ENCODE assay signal across 27 cellular contexts in the genomic region with DNA sequence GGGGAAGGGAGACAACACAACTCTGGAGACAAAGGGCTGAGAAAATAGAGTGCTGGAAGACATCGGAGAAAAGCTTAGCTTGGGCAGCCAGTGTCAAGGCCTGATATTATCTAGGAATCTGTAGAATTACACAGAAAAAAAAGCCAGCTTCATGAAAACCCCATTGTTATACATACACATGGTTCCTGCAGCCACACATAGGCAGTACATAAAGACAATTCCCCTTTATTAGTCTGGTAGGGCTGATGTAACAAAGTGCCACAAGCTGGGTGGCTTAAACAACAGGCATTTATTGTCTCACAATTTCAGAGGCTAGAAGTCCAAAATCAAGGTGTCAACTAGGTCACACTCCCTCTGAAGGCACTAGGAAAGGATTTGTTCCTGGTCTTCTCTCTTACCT.
"Had no signal": no experiment of that assay in that cellular context is flagged by ENCODE, and none has a peak within 500 bp of the region (broad histone marks: within the 10 kb centered on the region; RNA-seq: fewer than 3 reads in every experiment).

No MANE protein-coding gene starts in this region.

- H3K27ac ChIP-seq: brain microvascular endothelial cell, epithelial cell of prostate, heart right ventricle, lower lobe of right lung, sigmoid colon, upper lobe of right lung, VCaP had no signal

- H3K36me3 Mint-ChIP-seq: T-cell had no signal

- H3K27ac Mint-ChIP-seq: activated naive CD4-positive, alpha-beta T cell treated with anti-CD3 and anti-CD28 coated beads, Interleukin-2, amount 10 ng/mL, durations not matched to agents 7 days and 5 days; T-helper 2 cell treated with Interferon-gamma antibody and Interleukin-4, amounts not matched to agents 5 μg/mL and 100 μg/mL, for 36 hours had no signal

- H3K36me3 ChIP-seq: brain microvascular endothelial cell, heart right ventricle, lower lobe of right lung, sigmoid colon, upper lobe of right lung had no signal

- H3K4me1 ChIP-seq: lower lobe of right lung, sigmoid colon, upper lobe of right lung had no signal

- FAIRE-seq: colon, keratinocyte had no signal

- ATAC-seq: activated CD4-positive, CD25-positive, alpha-beta regulatory T cell treated with anti-CD3 and anti-CD28 coated beads, Interleukin-2, amount 50 U/mL, for 24 hours; activated T-cell treated with anti-CD3 and anti-CD28 coated beads, Interleukin-2, amount 50 U/mL, for 4 hours; heart right ventricle; lower lobe of right lung; naive thymus-derived CD4-positive, alpha-beta T cell; stimulated activated naive B cell treated with anti-CD40 and anti-IgM and Interleukin-4, amounts not matched to agents 10 μg/mL and 1 μg/mL and 100 μg/mL, for 72 hours; T-cell; upper lobe of right lung had no signal

- H3K4me3 ChIP-seq: heart right ventricle, lower lobe of right lung, sigmoid colon, smooth muscle cell, upper lobe of right lung had no signal

- H3K9me3 Mint-ChIP-seq: activated T-cell treated with anti-CD3 and anti-CD28 coated beads, Interleukin-2, amount 50 U/mL, for 4 hours had no signal

- DNase-seq: activated CD4-positive, alpha-beta T cell treated with anti-CD3 and anti-CD28 coated beads, Interleukin-2, amount 50 U/mL, for 1 hour; activated CD8-positive, alpha-beta memory T cell treated with anti-CD3 and anti-CD28 coated beads, Interleukin-2, amount 50 U/mL, for 48 hours; activated naive CD4-positive, alpha-beta T cell treated with anti-CD3 and anti-CD28 coated beads, Interleukin-2, amount 10 ng/mL, durations not matched to agents 7 days and 5 days; activated T-cell treated with anti-CD3 and anti-CD28 coated beads, Interleukin-2, amount 50 U/mL, for 4 hours; aorta; brain microvascular endothelial cell; central memory CD4-positive, alpha-beta T cell; heart right ventricle; lower lobe of right lung; naive thymus-derived CD4-positive, alpha-beta T cell; occipital lobe; retina; sigmoid colon; stimulated activated CD4-positive, alpha-beta T cell treated with anti-CD3 and anti-CD28 coated beads, Interleukin-15, amount 100 ng/mL, for 24 hours; stimulated activated CD4-positive, alpha-beta T cell treated with anti-CD3 and anti-CD28 coated beads, Interleukin-2, amount 100 ng/mL, for 48 hours; stimulated activated CD8-positive, alpha-beta memory T cell treated with anti-CD3 and anti-CD28 coated beads, Interleukin-4, amount 100 ng/mL, for 48 hours; stimulated activated naive B cell treated with anti-CD40 and anti-IgM and Interleukin-4, amounts not matched to agents 10 μg/mL and 1 μg/mL and 100 μg/mL, for 72 hours; T-cell; upper lobe of right lung had no signal

- H3K9me3 ChIP-seq: sigmoid colon, upper lobe of right lung had no signal

- H3K27me3 Mint-ChIP-seq: activated naive CD4-positive, alpha-beta T cell treated with anti-CD3 and anti-CD28 coated beads, Interleukin-2, amount 10 ng/mL, durations not matched to agents 7 days and 5 days; naive thymus-derived CD4-positive, alpha-beta T cell; T-cell had no signal

- H3K27me3 ChIP-seq: brain microvascular endothelial cell, sigmoid colon, upper lobe of right lung had no signal

- H3K4me2 ChIP-seq: smooth muscle cell had no signal

- H3K4me3 Mint-ChIP-seq: activated naive CD4-positive, alpha-beta T cell treated with anti-CD3 and anti-CD28 coated beads, Interleukin-2, amount 10 ng/mL, durations not matched to agents 7 days and 5 days; activated T-cell treated with anti-CD3 and anti-CD28 coated beads, Interleukin-2, amount 50 U/mL, for 4 hours; naive thymus-derived CD4-positive, alpha-beta T cell; neural crest cell; stimulated activated naive B cell treated with anti-CD40 and anti-IgM and Interleukin-4, amounts not matched to agents 10 μg/mL and 1 μg/mL and 100 μg/mL, for 72 hours; T-cell; T-helper 2 cell treated with Interferon-gamma antibody and Interleukin-4, amounts not matched to agents 5 μg/mL and 100 μg/mL, for 36 hours had no signal
